In genomic region chr17:63171428-63172205, GRCh38 we compare ENCODE assay signal across 19 cellular contexts.
DNase-seq lines count a peak whose midpoint lies in the region; ATAC-seq and TF ChIP-seq lines count a peak whose summit lies in the region.
"Had no signal": no experiment of that assay in that cellular context is flagged by ENCODE, and none has a peak within 500 bp of the region (broad histone marks: within the 10 kb centered on the region; RNA-seq: fewer than 3 reads in every experiment).

No MANE protein-coding gene starts in this region.

- intact Hi-C loops in transverse colon (cut with DNase I; ENCODE audit: low total_unique reads) = no loop called here

- peak overlapping the region in 3 of 5 experiments; percentile 51 to 89 (median 83) for H3K27ac Mint-ChIP-seq in brain
- no peak overlapping the region for H3K27ac Mint-ChIP-seq in stimulated activated memory B cell treated with anti-CD40 and anti-IgM and Interleukin-4, amounts not matched to agents 10 μg/mL and 1 μg/mL and 100 μg/mL, for 72 hours
- H3K27ac Mint-ChIP-seq: activated CD8-positive, alpha-beta T cell treated with anti-CD3 and anti-CD28 coated beads, Interleukin-2, amount 10 ng/mL, durations not matched to agents 7 days and 5 days; activated T-helper 2 cell treated with anti-CD3 and anti-CD28 coated beads, Interferon-gamma antibody, Interleukin-2, Interleukin-4, amounts not matched to agents 10 μg/mL and 5 μg/mL and 100 μg/mL, durations not matched to agents 14 hours and 24 hours and 36 hours; B cell; immature natural killer cell; stimulated activated naive CD8-positive, alpha-beta T cell treated with anti-CD3 and anti-CD28 coated beads, Interleukin-15, Interleukin-2, amounts not matched to agents 100 ng/mL and 50 ng/mL, for 24 hours had no signal

- in situ Hi-C loops in transverse colon (cut with MboI; ENCODE audit: low pct_ligation_motif_present in 1 of 4, low pct_unique_long_range_greater_than_20kb in 1 of 4, low sequenced_read_pairs in 3 of 4) = loop anchor here in 1 of 4 donors (25.0 kb wide), 1 partner anchor 91 kb away; no protein-coding TSS in a partner anchor

- H3K36me3 ChIP-seq in transverse colon = no peaks in the 10 kb centered on the region
- H3K36me3 ChIP-seq: gastrocnemius medialis, ovary had no signal

- peaks cover 0 to 10% (median 6%) of the 10 kb centered on the region in 5 experiments for H3K9me3 Mint-ChIP-seq in brain
- no peaks in the 10 kb centered on the region for H3K9me3 Mint-ChIP-seq in stimulated activated memory B cell treated with anti-CD40 and anti-IgM and Interleukin-4, amounts not matched to agents 10 μg/mL and 1 μg/mL and 100 μg/mL, for 72 hours
- H3K9me3 Mint-ChIP-seq: activated T-helper 2 cell treated with anti-CD3 and anti-CD28 coated beads, Interferon-gamma antibody, Interleukin-2, Interleukin-4, amounts not matched to agents 10 μg/mL and 5 μg/mL and 100 μg/mL, durations not matched to agents 14 hours and 24 hours and 36 hours; immature natural killer cell; stimulated activated naive CD8-positive, alpha-beta T cell treated with anti-CD3 and anti-CD28 coated beads, Interleukin-15, Interleukin-2, amounts not matched to agents 100 ng/mL and 50 ng/mL, for 24 hours had no signal

- no peak for TF ChIP-seq POLR2A in transverse colon (IDR thresholded peaks at IDR 0.05)

- H3K9me3 ChIP-seq in transverse colon = no peaks in the 10 kb centered on the region
- H3K9me3 ChIP-seq: gastrocnemius medialis, ovary had no signal

- H3K4me1 Mint-ChIP-seq in brain = peaks cover 24% of the 10 kb centered on the region
- no peaks in the 10 kb centered on the region for H3K4me1 Mint-ChIP-seq in stimulated activated memory B cell treated with anti-CD40 and anti-IgM and Interleukin-4, amounts not matched to agents 10 μg/mL and 1 μg/mL and 100 μg/mL, for 72 hours
- H3K4me1 Mint-ChIP-seq: B cell, immature natural killer cell had no signal

- H3K27me3 Mint-ChIP-seq in brain = no peaks in the 10 kb centered on the region
- H3K27me3 Mint-ChIP-seq in stimulated activated memory B cell treated with anti-CD40 and anti-IgM and Interleukin-4, amounts not matched to agents 10 μg/mL and 1 μg/mL and 100 μg/mL, for 72 hours = no peaks in the 10 kb centered on the region
- H3K27me3 Mint-ChIP-seq: stimulated activated naive CD8-positive, alpha-beta T cell treated with anti-CD3 and anti-CD28 coated beads, Interleukin-15, Interleukin-2, amounts not matched to agents 100 ng/mL and 50 ng/mL, for 24 hours had no signal

- DNase-seq in AG09319 (ENCODE audit: extremely low read depth, low read depth) (peak; percentile 12), NCI-H1048 (lab: John Stamatoyannopoulos, UW) (peak; percentile 61), kidney tubule cell (ENCODE audit: low spot score) (peak; percentile 9), transverse colon (no peak), Ammon's horn (ENCODE audit: low spot score) (no peak)
- DNase-seq: activated CD8-positive, alpha-beta T cell treated with anti-CD3 and anti-CD28 coated beads, Interleukin-2, amount 10 ng/mL, durations not matched to agents 7 days and 5 days; anterior cingulate cortex; gastrocnemius medialis; HCEC 1CT; immature natural killer cell; NCI-H187; ovary; SHP77 treated with DMSO at 0.1 percent for 48 hours had no signal

- no peaks in the 10 kb centered on the region for H3K27me3 ChIP-seq in transverse colon
- H3K27me3 ChIP-seq: gastrocnemius medialis, ovary had no signal

- H3K27ac ChIP-seq in transverse colon = no peak overlapping the region
- H3K27ac ChIP-seq: gastrocnemius medialis, ovary had no signal

- H3K4me3 Mint-ChIP-seq in brain = no peak overlapping the region
- H3K4me3 Mint-ChIP-seq in stimulated activated memory B cell treated with anti-CD40 and anti-IgM and Interleukin-4, amounts not matched to agents 10 μg/mL and 1 μg/mL and 100 μg/mL, for 72 hours = no peak overlapping the region
- H3K4me3 Mint-ChIP-seq: activated CD8-positive, alpha-beta T cell treated with anti-CD3 and anti-CD28 coated beads, Interleukin-2, amount 10 ng/mL, durations not matched to agents 7 days and 5 days; B cell; immature natural killer cell; stimulated activated naive CD8-positive, alpha-beta T cell treated with anti-CD3 and anti-CD28 coated beads, Interleukin-15, Interleukin-2, amounts not matched to agents 100 ng/mL and 50 ng/mL, for 24 hours had no signal

- 40 to 45% methylated on average over 1 of the region's 1 CpG for WGBS in transverse colon (ENCODE audit: low coverage in 1 of 2), 2 donors

- no peak for TF ChIP-seq CTCF in AG09319 (IDR thresholded peaks at IDR 0.05; ENCODE audit: low read depth, low read length)
- no peak for TF ChIP-seq CTCF in brain (conservative IDR thresholded peaks at IDR 0.05)
- TF ChIP-seq CTCF in transverse colon (IDR thresholded peaks at IDR 0.05) = no peak

- TF ChIP-seq EP300 in transverse colon (IDR thresholded peaks at IDR 0.05; ENCODE audit: low read depth) = no peak

- no peak for ATAC-seq in GM19351 (IDR thresholded peaks at IDR 0.05; ENCODE audit: unreplicated experiment)
- ATAC-seq in stimulated activated memory B cell treated with anti-CD40 and anti-IgM and Interleukin-4, amounts not matched to agents 10 μg/mL and 1 μg/mL and 100 μg/mL, for 72 hours = no peak
- ATAC-seq: activated CD8-positive, alpha-beta T cell treated with anti-CD3 and anti-CD28 coated beads, Interleukin-2, amount 10 ng/mL, durations not matched to agents 7 days and 5 days; gastrocnemius medialis had no signal

- no peak overlapping the region for H3K4me3 ChIP-seq in transverse colon
- H3K4me3 ChIP-seq: gastrocnemius medialis, ovary had no signal

- no peaks in the 10 kb centered on the region for H3K4me1 ChIP-seq in transverse colon

- H3K36me3 Mint-ChIP-seq in brain = peaks cover 50% of the 10 kb centered on the region
- no peaks in the 10 kb centered on the region for H3K36me3 Mint-ChIP-seq in stimulated activated memory B cell treated with anti-CD40 and anti-IgM and Interleukin-4, amounts not matched to agents 10 μg/mL and 1 μg/mL and 100 μg/mL, for 72 hours

Comparison
In these comparisons a context has a peak if more than half of its experiments do, and no peak if none do; other contexts are left out.
1. DNase-seq: peak in AG09319 (single experiment), NCI-H1048 (single experiment) and kidney tubule cell (single experiment); none in transverse colon (single experiment) and Ammon's horn (single experiment).